16 cellular contexts compared by ENCODE assay signal in the genomic region with DNA sequence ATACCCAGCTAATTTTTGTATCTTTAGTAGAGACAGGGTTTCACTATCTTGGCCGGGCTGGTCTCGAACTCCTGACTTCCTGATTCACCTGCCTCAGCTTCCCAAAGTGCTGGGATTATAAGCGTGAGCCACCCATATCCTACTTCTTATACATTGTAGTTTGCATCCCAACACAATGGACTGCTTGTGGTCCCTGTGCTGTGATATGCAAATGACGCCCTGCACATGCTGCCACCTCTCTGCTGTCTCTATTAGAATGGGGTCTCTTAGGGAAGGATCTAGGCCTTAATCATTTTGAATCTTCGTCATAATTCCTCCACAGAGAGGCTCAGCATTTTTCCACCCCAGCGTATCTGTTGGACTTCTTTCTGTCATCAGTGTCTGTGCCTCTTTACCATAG.
"Had no signal": no experiment of that assay in that cellular context is flagged by ENCODE, and none has a peak within 500 bp of the region (broad histone marks: within the 10 kb centered on the region; RNA-seq: fewer than 3 reads in every experiment).

No MANE protein-coding gene starts in this region.

- DNase-seq: cortex of kidney; dorsolateral prefrontal cortex; effector CD8-positive, alpha-beta T cell; kidney; left cardiac atrium; left ventricle myocardium inferior; lower lobe of right lung; natural killer cell; psoas muscle; retina; right lobe of liver; stimulated activated CD4-positive, alpha-beta T cell treated with anti-CD3 and anti-CD28 coated beads, Interleukin-1b, Interleukin-23, amount 100 ng/mL, for 48 hours; stimulated activated CD4-positive, alpha-beta T cell treated with anti-CD3 and anti-CD28 coated beads, Interleukin-4, amount 100 ng/mL, for 24 hours; tibial artery; upper lobe of left lung; uterus had no signal

- H3K36me3 ChIP-seq: left ventricle myocardium inferior, lower lobe of right lung, right lobe of liver, tibial artery, upper lobe of left lung, uterus had no signal

- H3K4me3 ChIP-seq: dorsolateral prefrontal cortex, left ventricle myocardium inferior, lower lobe of right lung, psoas muscle, right lobe of liver, tibial artery, upper lobe of left lung, uterus had no signal

- H3K27me3 ChIP-seq: dorsolateral prefrontal cortex, right lobe of liver, tibial artery, upper lobe of left lung, uterus had no signal
